In the genomic region with DNA sequence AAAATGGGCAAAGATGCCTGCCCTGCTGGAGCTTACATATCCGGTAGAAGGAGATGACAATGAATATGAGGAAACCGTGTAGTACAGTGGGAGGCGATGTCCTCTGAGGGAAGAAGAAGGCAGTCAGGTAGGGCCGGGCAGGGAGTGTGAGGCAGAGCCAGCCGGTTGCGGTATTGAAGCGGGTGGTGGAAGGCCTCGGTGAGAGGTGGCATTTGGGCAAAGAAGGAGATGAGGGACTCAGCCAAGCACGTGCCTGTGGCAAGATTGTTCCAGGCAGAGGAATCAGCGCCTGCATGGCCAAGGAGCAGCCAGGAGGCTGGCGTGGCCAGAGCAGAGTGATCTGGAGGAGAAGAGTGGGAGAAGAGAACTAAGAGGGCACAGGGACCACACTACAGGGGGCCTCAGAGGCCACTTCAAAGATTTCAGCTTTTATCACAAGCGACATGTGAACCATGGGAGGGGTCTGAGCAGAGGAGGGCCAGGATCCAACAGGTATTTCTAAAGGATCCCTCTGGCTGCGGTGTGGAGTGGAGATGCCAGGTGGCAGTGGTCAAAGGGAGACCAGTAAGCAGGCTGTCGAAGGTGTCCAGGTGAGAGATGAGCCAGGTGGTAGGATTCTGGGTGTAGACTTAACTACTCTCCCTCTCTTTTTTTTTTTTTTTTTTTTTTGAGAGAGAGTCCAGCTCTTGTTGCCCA, we compare ENCODE assay signal across 17 cellular contexts. TPM values are rescaled to one million over a fixed set of nuclear protein-coding genes. Genes with fewer than 3 reads are reported as not detected.
"Had no signal": no experiment of that assay in that cellular context is flagged by ENCODE, and none has a peak within 500 bp of the region (broad histone marks: within the 10 kb centered on the region; RNA-seq: fewer than 3 reads in every experiment).

No MANE protein-coding gene starts in this region.

- DNase-seq: activated CD4-positive, alpha-beta T cell treated with anti-CD3 and anti-CD28 coated beads, Interleukin-2, amount 50 U/mL, for 4 hours; activated CD4-positive, CD25-positive, alpha-beta regulatory T cell treated with anti-CD3 and anti-CD28 coated beads, Interleukin-2, amount 50 U/mL, for 72 hours; activated gamma-delta T cell; activated T-cell treated with anti-CD3 and anti-CD28 coated beads, Interleukin-2, amount 50 U/mL, for 24 hours; amygdala; esophagus squamous epithelium; stimulated activated CD4-positive, alpha-beta T cell treated with anti-CD3 and anti-CD28 coated beads, Interleukin-2, amount 100 ng/mL, for 24 hours; stimulated activated naive B cell treated with anti-CD40 and anti-IgM and Interleukin-4, amounts not matched to agents 10 μg/mL and 1 μg/mL and 100 μg/mL, for 72 hours; SW 1271; transverse colon had no signal

- H3K9me3 Mint-ChIP-seq: activated T-cell treated with anti-CD3 and anti-CD28 coated beads, Interleukin-2, amount 50 U/mL, for 24 hours; stimulated activated naive B cell treated with anti-CD40 and anti-IgM and Interleukin-4, amounts not matched to agents 10 μg/mL and 1 μg/mL and 100 μg/mL, for 72 hours; T-helper 2 cell treated with Interferon-gamma antibody and Interleukin-4, amounts not matched to agents 5 μg/mL and 100 μg/mL, for 36 hours had no signal

- H3K27ac Mint-ChIP-seq: activated naive CD8-positive, alpha-beta T cell; activated T-cell treated with anti-CD3 and anti-CD28 coated beads, Interleukin-2, amount 50 U/mL, for 24 hours; stimulated activated naive B cell treated with anti-CD40 and anti-IgM and Interleukin-4, amounts not matched to agents 10 μg/mL and 1 μg/mL and 100 μg/mL, for 72 hours; T-helper 2 cell treated with Interferon-gamma antibody and Interleukin-4, amounts not matched to agents 5 μg/mL and 100 μg/mL, for 36 hours had no signal

- H3K27me3 ChIP-seq: breast epithelium, neutrophil, right lobe of liver had no signal

- H3K4me3 ChIP-seq: breast epithelium, dorsolateral prefrontal cortex, esophagus squamous epithelium, right lobe of liver, transverse colon had no signal

- H3K4me1 ChIP-seq: breast epithelium, right lobe of liver, transverse colon had no signal

- H3K27ac ChIP-seq: dorsolateral prefrontal cortex, esophagus squamous epithelium, neutrophil, right lobe of liver, transverse colon had no signal

- H3K36me3 Mint-ChIP-seq: activated naive CD8-positive, alpha-beta T cell; stimulated activated naive B cell treated with anti-CD40 and anti-IgM and Interleukin-4, amounts not matched to agents 10 μg/mL and 1 μg/mL and 100 μg/mL, for 72 hours had no signal

- ATAC-seq: left lobe of liver; stimulated activated naive B cell treated with anti-CD40 and anti-IgM and Interleukin-4, amounts not matched to agents 10 μg/mL and 1 μg/mL and 100 μg/mL, for 72 hours had no signal

- H3K9me3 ChIP-seq: breast epithelium, esophagus squamous epithelium, neutrophil, right lobe of liver, transverse colon had no signal

- H3K36me3 ChIP-seq: breast epithelium, neutrophil, right lobe of liver, transverse colon had no signal

- H3K4me3 Mint-ChIP-seq: activated naive CD8-positive, alpha-beta T cell; activated T-cell treated with anti-CD3 and anti-CD28 coated beads, Interleukin-2, amount 50 U/mL, for 24 hours; stimulated activated naive B cell treated with anti-CD40 and anti-IgM and Interleukin-4, amounts not matched to agents 10 μg/mL and 1 μg/mL and 100 μg/mL, for 72 hours; T-helper 2 cell treated with Interferon-gamma antibody and Interleukin-4, amounts not matched to agents 5 μg/mL and 100 μg/mL, for 36 hours had no signal

RNA-seq across cellular contexts. Expression of gene MDFI, which starts 13.8 kb away (rescaled TPM):
- total RNA-seq: left lobe of liver had no signal
